Comparison of ENCODE assay signal across 15 cellular contexts in genomic region chr17:79928502-79929256, GRCh38.
DNase-seq lines count a peak whose midpoint lies in the region; ATAC-seq and TF ChIP-seq lines count a peak whose summit lies in the region.
"Had no signal": no experiment of that assay in that cellular context is flagged by ENCODE, and none has a peak within 500 bp of the region (broad histone marks: within the 10 kb centered on the region; RNA-seq: fewer than 3 reads in every experiment).

No MANE protein-coding gene starts in this region.

- H3K27ac ChIP-seq in BLaER1: no peak overlapping the region
- H3K27ac ChIP-seq in DND-41 (ENCODE audit: low read length): peak overlapping the region; percentile 86
- no peak overlapping the region for H3K27ac ChIP-seq in neural progenitor cell
- no peak overlapping the region for H3K27ac ChIP-seq in left lung

- H2AFZ ChIP-seq in DND-41 (ENCODE audit: low read depth, low read length) (no peak overlapping the region), neural progenitor cell (replicated peaks) (no peak overlapping the region)

- H3K4me1 ChIP-seq in BLaER1: peaks cover 68% of the 10 kb centered on the region
- peaks cover 57% of the 10 kb centered on the region for H3K4me1 ChIP-seq in DND-41 (ENCODE audit: insufficient read depth, low read length)
- peaks cover 16% of the 10 kb centered on the region for H3K4me1 ChIP-seq in neural progenitor cell
- peaks cover 13 to 15% of the 10 kb centered on the region in 2 donors for H3K4me1 ChIP-seq in left lung

- H3K4me1 Mint-ChIP-seq in brain (peaks cover 46% of the 10 kb centered on the region), neural progenitor cell (peaks cover 39% of the 10 kb centered on the region)

- peak overlapping the region; percentile 58 for H3K4me2 ChIP-seq in BLaER1
- no peak overlapping the region; the same call in 1 of the 2 replicates for H3K4me2 ChIP-seq in DND-41 (ENCODE audit: insufficient read depth, low read length)
- no peak overlapping the region for H3K4me2 ChIP-seq in neural progenitor cell

- no peak for DNase-seq in DND-41
- no peak for DNase-seq in neural progenitor cell (ENCODE audit: low spot score)
- no peak for DNase-seq in iPS-NIHi11 (ENCODE audit: low spot score)
- DNase-seq in left lung: no peak
- DNase-seq in activated CD8-positive, alpha-beta memory T cell treated with anti-CD3 and anti-CD28 coated beads for 24 hours: no peak
- DNase-seq: CD4-positive, CD25-positive, alpha-beta regulatory T cell; GDM1; GOT3; NCI-H1417; NCI-H1930; NCI-H526 treated with DMSO at 0.1 percent for 48 hours; SHP77 treated with DMSO at 0.1 percent for 48 hours had no signal

- intact Hi-C loops in left lung (cut with DNase I): no loop called here

- H4K20me1 ChIP-seq in BLaER1 (peaks cover 6% of the 10 kb centered on the region; the same call in 1 of the 2 replicates), DND-41 (ENCODE audit: insufficient read depth, low read length) (no peaks in the 10 kb centered on the region), neural progenitor cell (ENCODE audit: low read depth) (peaks cover 4% of the 10 kb centered on the region)

- peak overlapping the region in 4 of 5 experiments; percentile 33 to 64 (median 56) for H3K4me3 Mint-ChIP-seq in brain
- peak overlapping the region; percentile 52 for H3K4me3 Mint-ChIP-seq in neural progenitor cell

- peaks cover 0 to 7% (median 0%) of the 10 kb centered on the region in 5 experiments for H3K9me3 Mint-ChIP-seq in brain
- H3K9me3 Mint-ChIP-seq in neural progenitor cell: no peaks in the 10 kb centered on the region
- H3K9me3 Mint-ChIP-seq: CD4-positive, CD25-positive, alpha-beta regulatory T cell had no signal

- TF ChIP-seq CTCF in DND-41 (IDR thresholded peaks at IDR 0.05; ENCODE audit: borderline replicate concordance, extremely low read depth, low read length, poor library complexity, severe bottlenecking): no peak
- no peak for TF ChIP-seq CTCF in brain (conservative IDR thresholded peaks at IDR 0.05)
- TF ChIP-seq CTCF in neural progenitor cell (IDR thresholded peaks at IDR 0.05): no peak
- TF ChIP-seq CTCF in left lung (IDR thresholded peaks at IDR 0.05): no peak

- no peaks in the 10 kb centered on the region for H3K9me3 ChIP-seq in BLaER1
- H3K9me3 ChIP-seq in DND-41 (ENCODE audit: insufficient read depth, low read length, severe bottlenecking): no peaks in the 10 kb centered on the region
- H3K9me3 ChIP-seq in neural progenitor cell (ENCODE audit: low read depth): no peaks in the 10 kb centered on the region
- H3K9me3 ChIP-seq in left lung: no peaks in the 10 kb centered on the region

- no peak overlapping the region for H3K9ac ChIP-seq in BLaER1
- no peak overlapping the region; the same call in 1 of the 2 replicates for H3K9ac ChIP-seq in DND-41 (ENCODE audit: low read depth, low read length)
- no peak overlapping the region for H3K9ac ChIP-seq in neural progenitor cell

- H3K79me2 ChIP-seq in DND-41 (ENCODE audit: insufficient read depth, low read length) (peaks cover 10% of the 10 kb centered on the region), neural progenitor cell (ENCODE audit: low read depth) (no peaks in the 10 kb centered on the region)

- H3K4me3 ChIP-seq in BLaER1: 0 out of 2 replicates have a peak overlapping the region, but pooled peaks have one; percentile 14
- H3K4me3 ChIP-seq in DND-41 (ENCODE audit: low read depth in 1 of 2, low read length in 2 of 2): no peak overlapping the region
- no peak overlapping the region for H3K4me3 ChIP-seq in neural progenitor cell
- H3K4me3 ChIP-seq in left lung: no peak overlapping the region

- H3K36me3 ChIP-seq in BLaER1: no peaks in the 10 kb centered on the region
- H3K36me3 ChIP-seq in DND-41 (ENCODE audit: insufficient read depth, low read length): no peaks in the 10 kb centered on the region; the same call in 1 of the 2 replicates
- no peaks in the 10 kb centered on the region for H3K36me3 ChIP-seq in neural progenitor cell
- H3K36me3 ChIP-seq in left lung: no peaks in the 10 kb centered on the region

- H3K27ac Mint-ChIP-seq in brain (peak overlapping the region in 2 of 5 experiments; percentile 26 to 27), neural progenitor cell (no peak overlapping the region)
- H3K27ac Mint-ChIP-seq: CD4-positive, CD25-positive, alpha-beta regulatory T cell had no signal

- H3K36me3 Mint-ChIP-seq in brain (no peaks in the 10 kb centered on the region), neural progenitor cell (no peaks in the 10 kb centered on the region)
- H3K36me3 Mint-ChIP-seq: CD4-positive, CD25-positive, alpha-beta regulatory T cell had no signal

- peaks cover 48% of the 10 kb centered on the region for H3K27me3 ChIP-seq in BLaER1
- H3K27me3 ChIP-seq in DND-41 (ENCODE audit: insufficient read depth, low read length, poor library complexity): no peaks in the 10 kb centered on the region
- H3K27me3 ChIP-seq in neural progenitor cell: peaks cover 67% of the 10 kb centered on the region
- peaks cover 16 to 72% of the 10 kb centered on the region in 2 donors for H3K27me3 ChIP-seq in left lung

- peaks cover 34% of the 10 kb centered on the region for H3F3A ChIP-seq in neural progenitor cell (ENCODE audit: low read depth)

- H3K27me3 Mint-ChIP-seq in brain (peaks cover 7% of the 10 kb centered on the region), neural progenitor cell (ENCODE audit: insufficient read depth, low read depth) (peaks cover 17% of the 10 kb centered on the region)

- ATAC-seq in DND-41 (ENCODE audit: insufficient read depth, low read depth): no peak
- ATAC-seq in left lung: no peak
- ATAC-seq: SK-N-SH treated with all-trans-retinoic acid at 6 μM for 48 hours had no signal
